In genomic region chr1:170776777-170777176, GRCh38 we compare ENCODE assay signal across 18 cellular contexts.
"Had no signal": no experiment of that assay in that cellular context is flagged by ENCODE, and none has a peak within 500 bp of the region (broad histone marks: within the 10 kb centered on the region; RNA-seq: fewer than 3 reads in every experiment).

No MANE protein-coding gene starts in this region.

- H3K4me1 ChIP-seq: breast epithelium, esophagus muscularis mucosa, right lobe of liver, upper lobe of left lung had no signal

- DNase-seq: activated CD4-positive, alpha-beta T cell treated with anti-CD3 and anti-CD28 coated beads, Interleukin-2, amount 10 ng/mL, durations not matched to agents 7 days and 5 days; activated CD8-positive, alpha-beta memory T cell treated with anti-CD3 and anti-CD28 coated beads, Interleukin-2, amount 50 U/mL, for 4 hours; activated CD8-positive, alpha-beta T cell treated with anti-CD3 and anti-CD28 coated beads, Interleukin-2, amount 10 ng/mL, durations not matched to agents 7 days and 5 days; activated naive CD4-positive, alpha-beta T cell treated with anti-CD3 and anti-CD28 coated beads, Interleukin-2, amount 10 ng/mL, durations not matched to agents 7 days and 5 days; activated T-cell treated with anti-CD3 and anti-CD28 coated beads, Interleukin-2, amount 50 U/mL, for 4 hours; cerebellar nuclear complex; dermis blood vessel endothelial cell; effector memory CD4-positive, alpha-beta T cell; left colon; occipital lobe; right lobe of liver; stimulated activated naive B cell treated with anti-CD40 and anti-IgM and Interleukin-4, amounts not matched to agents 10 μg/mL and 1 μg/mL and 100 μg/mL, for 72 hours; upper lobe of left lung had no signal

- H3K9me3 ChIP-seq: breast epithelium, esophagus muscularis mucosa, right lobe of liver, thoracic aorta, upper lobe of left lung had no signal

- H3K27ac ChIP-seq: breast epithelium, esophagus muscularis mucosa, hepatocyte, right lobe of liver, thoracic aorta, upper lobe of left lung had no signal

- H3K4me3 ChIP-seq: breast epithelium, esophagus muscularis mucosa, hepatocyte, lung, right lobe of liver, thoracic aorta, upper lobe of left lung had no signal

- H3K27me3 ChIP-seq: breast epithelium, esophagus muscularis mucosa, hepatocyte, right lobe of liver, upper lobe of left lung had no signal

- H3K36me3 ChIP-seq: breast epithelium, esophagus muscularis mucosa, right lobe of liver, thoracic aorta, upper lobe of left lung had no signal

- ATAC-seq: activated CD8-positive, alpha-beta T cell treated with anti-CD3 and anti-CD28 coated beads, Interleukin-2, amount 10 ng/mL, durations not matched to agents 7 days and 5 days; activated T-cell treated with anti-CD3 and anti-CD28 coated beads, Interleukin-2, amount 50 U/mL, for 4 hours; left colon; right lobe of liver; stimulated activated naive B cell treated with anti-CD40 and anti-IgM and Interleukin-4, amounts not matched to agents 10 μg/mL and 1 μg/mL and 100 μg/mL, for 72 hours had no signal
